8 cellular contexts compared by ENCODE assay signal in the genomic region with DNA sequence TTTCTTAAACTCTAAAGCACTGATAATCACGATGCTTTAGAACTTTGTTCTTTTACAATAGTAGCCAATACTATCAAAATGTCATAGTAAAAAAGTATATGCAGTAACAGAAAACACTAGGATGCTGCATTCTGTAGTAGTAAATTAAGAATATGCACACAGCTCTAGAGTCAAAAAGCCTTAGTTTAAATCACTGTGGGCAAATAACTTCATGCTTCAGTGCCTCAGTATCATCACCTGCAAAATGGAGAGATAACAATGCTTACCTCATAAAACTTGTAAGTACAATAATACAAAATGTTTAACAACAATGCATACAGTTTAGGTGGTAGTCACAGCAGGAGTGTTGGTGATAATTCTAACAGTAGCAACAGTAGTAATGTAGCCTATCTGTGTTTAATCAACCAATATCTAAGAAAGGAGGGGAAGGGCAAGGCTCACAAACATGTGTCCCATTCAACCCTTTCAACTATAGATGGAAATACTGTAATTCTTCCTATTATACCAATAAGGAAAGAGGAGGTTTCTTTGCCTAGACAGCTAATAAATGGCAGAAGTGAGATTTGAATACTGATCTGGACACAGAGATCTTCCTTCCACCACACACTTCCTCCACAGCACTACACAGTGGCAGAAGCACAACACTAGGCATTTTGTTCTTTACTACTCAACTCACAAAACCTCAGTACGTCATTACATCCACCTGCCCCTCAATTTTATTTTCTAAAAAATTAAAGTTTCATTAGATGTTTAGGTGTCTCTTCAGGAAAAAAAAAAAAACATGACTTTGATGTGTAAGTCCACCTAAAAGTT.
DNase-seq lines count a peak whose midpoint lies in the region; ATAC-seq and TF ChIP-seq lines count a peak whose summit lies in the region.

No MANE protein-coding gene starts in this region.

- TF ChIP-seq CTCF in GM12865 (IDR thresholded peaks at IDR 0.05; ENCODE audit: insufficient read depth, low read depth, low read length, missing control alignments) (no peak), coronary artery (IDR thresholded peaks at IDR 0.05) (no peak)

- H3K4me3 ChIP-seq in GM12865 (ENCODE audit: low read depth, low read length), result peak overlapping the region; percentile 15; the same call in 1 of the 2 replicates
- peak overlapping the region; percentile 19 for H3K4me3 ChIP-seq in coronary artery

- ATAC-seq in GM21447 (IDR thresholded peaks at IDR 0.05; ENCODE audit: unreplicated experiment) (peak; percentile 39), HG03565 (IDR thresholded peaks at IDR 0.05; ENCODE audit: unreplicated experiment) (peak; percentile 46)

- H3K27ac ChIP-seq in coronary artery, result no peak overlapping the region

- DNase-seq in GM12865 (ENCODE audit: low read depth) (peak; percentile 60), coronary artery (ENCODE audit: low spot score) (no peak), DMS153 (lab: John Stamatoyannopoulos, UW) (no peak), NCI-H2227 (lab: John Stamatoyannopoulos, UW; ENCODE audit: unreplicated experiment) (no peak), activated gamma-delta T cell treated with Interleukin-2 at 50 U/mL for 16 hours (no peak), iPS-NIHi7 (ENCODE audit: extremely low spot score) (no peak)
